In genomic region chr3:152127058-152127457, GRCh38 we compare ENCODE assay signal across 11 cellular contexts.
DNase-seq lines count a peak whose midpoint lies in the region; ATAC-seq and TF ChIP-seq lines count a peak whose summit lies in the region.
"Had no signal": no experiment of that assay in that cellular context is flagged by ENCODE, and none has a peak within 500 bp of the region (broad histone marks: within the 10 kb centered on the region; RNA-seq: fewer than 3 reads in every experiment).

No MANE protein-coding gene starts in this region.

- intact Hi-C loops in esophagus squamous epithelium (cut with DNase I), result no loop called here

- WGBS in hepatocyte (ENCODE audit: low lambda C conversion rate, missing lambda C conversion rate), result 75% methylated on average over 4 of the region's 4 CpGs
- WGBS in esophagus squamous epithelium, 2 donors, result 71 to 82% methylated on average over 4 of the region's 4 CpGs

- no peaks in the 10 kb centered on the region for H3K9me3 ChIP-seq in hepatocyte (ENCODE audit: low read depth)
- no peaks in the 10 kb centered on the region for H3K9me3 ChIP-seq in esophagus squamous epithelium
- H3K9me3 ChIP-seq: Caco-2 had no signal

- ATAC-seq in GM18870 (IDR thresholded peaks at IDR 0.05; ENCODE audit: unreplicated experiment), result peak; percentile 100
- ATAC-seq in HG02642 (IDR thresholded peaks at IDR 0.05; ENCODE audit: poor library complexity, unreplicated experiment), result peak; percentile 99
- ATAC-seq in HG03575 (IDR thresholded peaks at IDR 0.05; ENCODE audit: extremely low read depth, insufficient number of reproducible peaks, low FRiP score, unreplicated experiment), result peak; percentile 100

- no peaks in the 10 kb centered on the region for H3K9me2 ChIP-seq in hepatocyte (replicated peaks; ENCODE audit: insufficient read depth)

- no peaks in the 10 kb centered on the region for H3K36me3 ChIP-seq in hepatocyte (replicated peaks; ENCODE audit: insufficient read depth, low read depth)
- H3K36me3 ChIP-seq in esophagus squamous epithelium, result no peaks in the 10 kb centered on the region
- H3K36me3 ChIP-seq: cardiac muscle cell had no signal

- TF ChIP-seq POLR2A in esophagus squamous epithelium (IDR thresholded peaks at IDR 0.05), result no peak

- no peaks in the 10 kb centered on the region for H4K20me1 ChIP-seq in hepatocyte (ENCODE audit: insufficient read depth, poor library complexity, severe bottlenecking)

- H2AFZ ChIP-seq in hepatocyte, result no peak overlapping the region

- H3K4me3 ChIP-seq in hepatocyte, result no peak overlapping the region
- no peak overlapping the region for H3K4me3 ChIP-seq in esophagus squamous epithelium
- H3K4me3 ChIP-seq: cardiac muscle cell had no signal

- H3K27me3 ChIP-seq in hepatocyte (no peaks in the 10 kb centered on the region), esophagus squamous epithelium (no peaks in the 10 kb centered on the region)
- H3K27me3 ChIP-seq: cardiac muscle cell had no signal

- H3K27ac ChIP-seq in hepatocyte, result no peak overlapping the region
- H3K27ac ChIP-seq in esophagus squamous epithelium, result no peak overlapping the region
- H3K27ac ChIP-seq: cardiac muscle cell had no signal

- DNase-seq in CD1c-positive myeloid dendritic cell (ENCODE audit: extremely low spot score) (peak; percentile 3), hepatocyte (ENCODE audit: low spot score) (no peak), germinal center (ENCODE audit: low spot score) (no peak), esophagus squamous epithelium (lab: John Stamatoyannopoulos, UW) (no peak), NAMALWA (ENCODE audit: low spot score) (no peak)
- DNase-seq: Caco-2, NCI-H526 had no signal

- no peaks in the 10 kb centered on the region for H3K79me2 ChIP-seq in hepatocyte

- H3K4me2 ChIP-seq in hepatocyte, result no peak overlapping the region

- TF ChIP-seq CTCF in hepatocyte (IDR thresholded peaks at IDR 0.05; ENCODE audit: poor library complexity) (no peak), esophagus squamous epithelium (IDR thresholded peaks at IDR 0.05) (no peak)

- H3K4me1 ChIP-seq in hepatocyte (ENCODE audit: insufficient read depth) (no peaks in the 10 kb centered on the region), esophagus squamous epithelium (no peaks in the 10 kb centered on the region)
- H3K4me1 ChIP-seq: Caco-2 had no signal
